ENCODE assay signal across 8 cellular contexts in the genomic region with DNA sequence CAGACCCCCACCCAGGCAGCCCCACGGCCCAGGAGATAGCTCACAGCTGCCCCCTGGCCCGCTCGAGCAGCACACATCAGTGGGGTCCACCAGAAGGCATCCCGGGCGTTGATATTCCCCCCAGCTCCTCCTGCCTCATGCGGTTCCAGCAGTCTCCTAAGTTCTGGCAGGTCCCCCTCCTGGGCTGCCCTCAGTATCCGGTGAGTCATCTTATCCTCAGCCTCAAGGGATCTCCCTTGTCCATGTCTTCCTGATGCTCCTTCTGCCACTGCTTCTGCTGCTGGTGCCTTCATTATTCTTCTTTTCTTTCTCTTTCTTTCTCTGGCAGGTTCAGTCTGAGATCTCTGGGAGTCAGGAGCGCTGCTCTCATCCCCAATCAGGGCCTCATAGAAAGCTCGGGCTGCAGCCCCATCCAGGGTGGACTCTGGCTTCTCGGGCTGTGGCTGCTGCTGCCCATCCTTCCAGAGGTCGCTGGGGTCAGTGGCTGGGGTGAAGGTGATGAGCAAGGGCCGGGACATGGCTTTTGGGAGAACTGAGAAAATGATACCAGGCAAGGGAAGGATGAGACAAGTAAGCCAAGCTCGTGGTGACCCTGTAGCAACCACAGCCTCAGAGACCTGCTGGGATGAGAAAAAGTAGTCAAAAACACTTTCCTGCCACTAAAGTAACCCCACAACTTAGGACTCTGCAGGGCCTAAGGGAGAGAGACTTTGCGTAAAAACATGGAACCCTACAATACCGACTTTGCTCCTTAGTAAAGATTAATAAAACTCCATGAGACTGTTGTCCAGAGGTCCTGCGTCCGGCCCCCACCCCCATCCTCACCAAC. TPM values are rescaled to one million over a fixed set of nuclear protein-coding genes. Genes with fewer than 3 reads are reported as not detected.
DNase-seq lines count a peak whose midpoint lies in the region; ATAC-seq, FAIRE-seq and TF ChIP-seq lines count a peak whose summit lies in the region.

No MANE protein-coding gene starts in this region.

- peak overlapping the region; percentile 94 to 98 for H3K27ac Mint-ChIP-seq in effector memory CD8-positive, alpha-beta T cell
- peak overlapping the region; percentile 97 to 100 for H3K27ac Mint-ChIP-seq in natural killer cell

- ATAC-seq in activated T-cell treated with anti-CD3 and anti-CD28 coated beads, Interleukin-2, amount 50 U/mL, for 4 hours: no peak
- ATAC-seq in RWPE2 (ENCODE audit: low read depth) (peak; percentile 33), natural killer cell (no peak)
- ATAC-seq in effector memory CD8-positive, alpha-beta T cell (replicated peaks): no peak

- peaks cover 64% of the 10 kb centered on the region for H3K4me1 Mint-ChIP-seq in activated T-cell treated with anti-CD3 and anti-CD28 coated beads, Interleukin-2, amount 50 U/mL, for 4 hours (ENCODE audit: low read depth)
- peaks cover 51 to 62% of the 10 kb centered on the region in 2 donors for H3K4me1 Mint-ChIP-seq in effector memory CD8-positive, alpha-beta T cell (ENCODE audit: low read depth in 2 of 2)
- H3K4me1 Mint-ChIP-seq in natural killer cell: peaks cover 44 to 66% of the 10 kb centered on the region in 2 donors

- peak overlapping the region; percentile 77 for H3K4me3 ChIP-seq in RWPE2 (ENCODE audit: severe bottlenecking)

- intact Hi-C loops in natural killer cell (cut with micrococcal nuclease): loop anchor here (1.0 to 10.0 kb wide), 5 partner anchors 39 to 511 kb away; a partner anchor contains a TSS

- no peaks in the 10 kb centered on the region for H3K27me3 ChIP-seq in RWPE2 (ENCODE audit: insufficient read depth, poor library complexity, severe bottlenecking)

- no peak for DNase-seq in activated T-cell treated with anti-CD3 and anti-CD28 coated beads, Interleukin-2, amount 50 U/mL, for 4 hours
- no peak for DNase-seq in activated T-cell treated with anti-CD3 and anti-CD28 coated beads, Interleukin-2, amount 50 U/mL, for 1 hour
- no peak for DNase-seq in RWPE2 (ENCODE audit: low spot score)
- DNase-seq in effector memory CD8-positive, alpha-beta T cell: no peak
- DNase-seq in natural killer cell: no peak
- no peak for DNase-seq in NOMO-1 (lab: John Stamatoyannopoulos, UW; ENCODE audit: unreplicated experiment in 2 of 2)
- no peak for DNase-seq in HUDEP-2 (lab: John Stamatoyannopoulos, UW; ENCODE audit: unreplicated experiment in 76 of 76)
- DNase-seq in GM12892 (ENCODE audit: insufficient read length): no peak

- TF ChIP-seq POLR2A in GM12892 (IDR thresholded peaks at IDR 0.05; ENCODE audit: low read depth, low read length): no peak

- peaks cover 36% of the 10 kb centered on the region for H3K36me3 ChIP-seq in RWPE2 (ENCODE audit: low read depth)

- no peaks in the 10 kb centered on the region for H3K27me3 Mint-ChIP-seq in activated T-cell treated with anti-CD3 and anti-CD28 coated beads, Interleukin-2, amount 50 U/mL, for 4 hours (ENCODE audit: low read depth)
- H3K27me3 Mint-ChIP-seq in effector memory CD8-positive, alpha-beta T cell: no peaks in the 10 kb centered on the region
- no peaks in the 10 kb centered on the region for H3K27me3 Mint-ChIP-seq in natural killer cell (ENCODE audit: low read depth in 2 of 2)

- H3K27ac ChIP-seq in RWPE2 (ENCODE audit: poor library complexity, severe bottlenecking): peak overlapping the region; percentile 90

- TF ChIP-seq CTCF in RWPE2 (IDR thresholded peaks at IDR 0.05; ENCODE audit: poor library complexity, severe bottlenecking) (no peak), natural killer cell (IDR thresholded peaks at IDR 0.05) (no peak)

- peaks cover 13% of the 10 kb centered on the region for H3K4me1 ChIP-seq in RWPE2 (ENCODE audit: insufficient read depth, poor library complexity, severe bottlenecking)

- H3K36me3 Mint-ChIP-seq in activated T-cell treated with anti-CD3 and anti-CD28 coated beads, Interleukin-2, amount 50 U/mL, for 4 hours (ENCODE audit: insufficient read depth): peaks cover 43% of the 10 kb centered on the region
- peaks cover 56% of the 10 kb centered on the region for H3K36me3 Mint-ChIP-seq in effector memory CD8-positive, alpha-beta T cell (ENCODE audit: insufficient read depth)
- H3K36me3 Mint-ChIP-seq in natural killer cell: no peaks in the 10 kb centered on the region

- no peaks in the 10 kb centered on the region for H3K9me3 Mint-ChIP-seq in activated T-cell treated with anti-CD3 and anti-CD28 coated beads, Interleukin-2, amount 50 U/mL, for 4 hours
- no peaks in the 10 kb centered on the region for H3K9me3 Mint-ChIP-seq in effector memory CD8-positive, alpha-beta T cell
- no peaks in the 10 kb centered on the region for H3K9me3 Mint-ChIP-seq in natural killer cell

- FAIRE-seq in GM12892 (lab: Jason Lieb, UNC): no peak

- peak overlapping the region; percentile 89 for H3K4me3 Mint-ChIP-seq in activated T-cell treated with anti-CD3 and anti-CD28 coated beads, Interleukin-2, amount 50 U/mL, for 4 hours
- H3K4me3 Mint-ChIP-seq in effector memory CD8-positive, alpha-beta T cell: peak overlapping the region; percentile 93 to 97
- peak overlapping the region; percentile 96 for H3K4me3 Mint-ChIP-seq in natural killer cell

- H3K9me3 ChIP-seq in RWPE2 (ENCODE audit: severe bottlenecking): no peaks in the 10 kb centered on the region

RNA-seq across cellular contexts. Expression of a gene that starts 0.6 kb away (rescaled TPM):
- 10 to 100 TPM; 34.9 to 37.8 (median 37.5) TPM for total RNA-seq in activated T-cell treated with anti-CD3 and anti-CD28 coated beads, Interleukin-2, amount 50 U/mL, for 4 hours
- 10 to 100 TPM; 16.0 to 20.3 (median 18.2) TPM for total RNA-seq in natural killer cell
- 16.4 TPM for polyA plus RNA-seq in GM12892 (2012; ENCODE audit: missing spikeins)

RNA-seq across cellular contexts. Expression of a gene that starts 1.7 kb away (rescaled TPM):
- 100 to 1,000 TPM; 301 to 311 (median 307) TPM for total RNA-seq in activated T-cell treated with anti-CD3 and anti-CD28 coated beads, Interleukin-2, amount 50 U/mL, for 4 hours
- 100 to 1,000 TPM; 140 to 157 (median 141) TPM for total RNA-seq in natural killer cell
- polyA plus RNA-seq in GM12892 (2012; ENCODE audit: missing spikeins): 201 TPM

RNA-seq across cellular contexts. Expression of a gene that starts 3.6 kb away (rescaled TPM):
- 10 to 100 TPM; 17.1 to 18.3 (median 18.2) TPM for total RNA-seq in activated T-cell treated with anti-CD3 and anti-CD28 coated beads, Interleukin-2, amount 50 U/mL, for 4 hours
- total RNA-seq in natural killer cell: 10 to 100 TPM; 25.9 to 29.9 (median 27.4) TPM
- polyA plus RNA-seq in GM12892 (2012; ENCODE audit: missing spikeins): 10.5 TPM

RNA-seq across cellular contexts. Expression of a gene that starts 5.6 kb away (rescaled TPM):
- total RNA-seq in activated T-cell treated with anti-CD3 and anti-CD28 coated beads, Interleukin-2, amount 50 U/mL, for 4 hours: 10 to 100 TPM; 22.6 to 24.0 (median 22.9) TPM
- 10 to 100 TPM; 39.9 to 50.0 (median 46.0) TPM for total RNA-seq in natural killer cell
- polyA plus RNA-seq in GM12892 (2012; ENCODE audit: missing spikeins): 14.6 TPM

RNA-seq across cellular contexts. Expression of a gene that starts 8.5 kb away (rescaled TPM):
- total RNA-seq in activated T-cell treated with anti-CD3 and anti-CD28 coated beads, Interleukin-2, amount 50 U/mL, for 4 hours: 1 to 10 TPM; 1.8 to 2.8 (median 2.1) TPM
- total RNA-seq in natural killer cell: 1 to 10 TPM; 2.6 to 2.8 (median 2.7) TPM
- polyA plus RNA-seq in GM12892 (2012; ENCODE audit: missing spikeins): 5.6 TPM
